2 cellular contexts compared by ENCODE assay signal in genomic region chr11:15216678-15217077, GRCh38.
TF ChIP-seq lines count a peak whose summit lies in the region.

No MANE protein-coding gene starts in this region.

TF ChIP-seq in SK-N-SH, 30 proteins besides CTCF, POLR2A, EP300 and RAD21 (continued from another document):
- TF ChIP-seq, protein P1, sequence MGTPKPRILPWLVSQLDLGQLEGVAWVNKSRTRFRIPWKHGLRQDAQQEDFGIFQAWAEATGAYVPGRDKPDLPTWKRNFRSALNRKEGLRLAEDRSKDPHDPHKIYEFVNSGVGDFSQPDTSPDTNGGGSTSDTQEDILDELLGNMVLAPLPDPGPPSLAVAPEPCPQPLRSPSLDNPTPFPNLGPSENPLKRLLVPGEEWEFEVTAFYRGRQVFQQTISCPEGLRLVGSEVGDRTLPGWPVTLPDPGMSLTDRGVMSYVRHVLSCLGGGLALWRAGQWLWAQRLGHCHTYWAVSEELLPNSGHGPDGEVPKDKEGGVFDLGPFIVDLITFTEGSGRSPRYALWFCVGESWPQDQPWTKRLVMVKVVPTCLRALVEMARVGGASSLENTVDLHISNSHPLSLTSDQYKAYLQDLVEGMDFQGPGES (IDR thresholded peaks at IDR 0.05; ENCODE audit: low read depth, low read length), result no peak
- no peak for TF ChIP-seq RCOR1 (IDR thresholded peaks at IDR 0.05; ENCODE audit: low read length)
- TF ChIP-seq EZH2phosphoT487 (IDR thresholded peaks at IDR 0.05; ENCODE audit: borderline replicate concordance, low read depth), result no peak
- no peak for TF ChIP-seq GATA2 (CRISPR knock-in tag; IDR thresholded peaks at IDR 0.05)
- TF ChIP-seq SMC3 (IDR thresholded peaks at IDR 0.05; ENCODE audit: low read depth, low read length), result no peak
- TF ChIP-seq RFX5 (IDR thresholded peaks at IDR 0.05; ENCODE audit: low read length), result no peak
- no peak for TF ChIP-seq FOXJ3 (CRISPR knock-in tag; IDR thresholded peaks at IDR 0.05)
- no peak for TF ChIP-seq POLR2AphosphoS5 (IDR thresholded peaks at IDR 0.05; ENCODE audit: low read depth, low read length)
- no peak for TF ChIP-seq FOXM1 (IDR thresholded peaks at IDR 0.05; ENCODE audit: low read depth)
- TF ChIP-seq TCF12 (IDR thresholded peaks at IDR 0.05), result no peak
- no peak for TF ChIP-seq ZBTB33 (IDR thresholded peaks at IDR 0.05; ENCODE audit: borderline replicate concordance, low read depth)
- TF ChIP-seq FOSL2 (IDR thresholded peaks at IDR 0.05; ENCODE audit: borderline replicate concordance, low read depth), result no peak
- TF ChIP-seq MXI1 (IDR thresholded peaks at IDR 0.05; ENCODE audit: low read depth, low read length), result no peak
- no peak for TF ChIP-seq YY1 (IDR thresholded peaks at IDR 0.05; ENCODE audit: low read depth)
- TF ChIP-seq SIN3A (IDR thresholded peaks at IDR 0.05; ENCODE audit: borderline replicate concordance, low read depth, low read length), result no peak

TF ChIP-seq in SK-N-SH treated with all-trans-retinoic acid at 6 μM for 48 hours, 23 proteins besides CTCF, POLR2A, EP300 and RAD21 (continued from another document):
- TF ChIP-seq TSHZ2 (CRISPR knock-in tag; IDR thresholded peaks at IDR 0.05) (no peak), ARNTL (CRISPR knock-in tag; IDR thresholded peaks at IDR 0.05; ENCODE audit: borderline replicate concordance, low read depth) (no peak)
- TF ChIP-seq, protein P2, sequence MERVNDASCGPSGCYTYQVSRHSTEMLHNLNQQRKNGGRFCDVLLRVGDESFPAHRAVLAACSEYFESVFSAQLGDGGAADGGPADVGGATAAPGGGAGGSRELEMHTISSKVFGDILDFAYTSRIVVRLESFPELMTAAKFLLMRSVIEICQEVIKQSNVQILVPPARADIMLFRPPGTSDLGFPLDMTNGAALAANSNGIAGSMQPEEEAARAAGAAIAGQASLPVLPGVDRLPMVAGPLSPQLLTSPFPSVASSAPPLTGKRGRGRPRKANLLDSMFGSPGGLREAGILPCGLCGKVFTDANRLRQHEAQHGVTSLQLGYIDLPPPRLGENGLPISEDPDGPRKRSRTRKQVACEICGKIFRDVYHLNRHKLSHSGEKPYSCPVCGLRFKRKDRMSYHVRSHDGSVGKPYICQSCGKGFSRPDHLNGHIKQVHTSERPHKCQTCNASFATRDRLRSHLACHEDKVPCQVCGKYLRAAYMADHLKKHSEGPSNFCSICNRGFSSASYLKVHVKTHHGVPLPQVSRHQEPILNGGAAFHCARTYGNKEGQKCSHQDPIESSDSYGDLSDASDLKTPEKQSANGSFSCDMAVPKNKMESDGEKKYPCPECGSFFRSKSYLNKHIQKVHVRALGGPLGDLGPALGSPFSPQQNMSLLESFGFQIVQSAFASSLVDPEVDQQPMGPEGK (CRISPR knock-in tag; IDR thresholded peaks at IDR 0.05; ENCODE audit: borderline replicate concordance), result no peak
TF ChIP-seq in SK-N-SH treated with all-trans-retinoic acid at 6 μM for 48 hours: peak in this region for 0.
